In genomic region chr11:77820565-77821348, GRCh38 we compare ENCODE assay signal across 8 cellular contexts. TPM values are rescaled to one million over a fixed set of nuclear protein-coding genes. Genes with fewer than 3 reads are reported as not detected.
DNase-seq lines count a peak whose midpoint lies in the region; ATAC-seq, FAIRE-seq and TF ChIP-seq lines count a peak whose summit lies in the region.

Gene AAMDC, plus strand, starts transcription at chr11:77821144. Its CDS starts 21,353 bp downstream, at chr11:77842497.
Gene RSF1, minus strand, starts transcription at chr11:77820722. Its CDS starts 8 bp downstream, at chr11:77820714.

- peak within 1 kb of the TSS; percentile 95 to 96 for H3K27ac Mint-ChIP-seq in T-cell

- H3K4me1 ChIP-seq in psoas muscle = peaks cover 36% of the 10 kb centered on the region

- POLR2A ChIA-PET in T-cell (lab: Charles Lee) = no interaction called here

- H3K4me3 Mint-ChIP-seq in T-cell = peak within 1 kb of the TSS; percentile 89 to 99 (median 98)

- no peaks in the 10 kb centered on the region for H3K36me3 ChIP-seq in psoas muscle (ENCODE audit: insufficient read depth in 1 of 2, low read depth in 1 of 2)

- H3K27me3 Mint-ChIP-seq in T-cell = no peaks in the 10 kb centered on the region

- peak within 1 kb of the TSS; percentile 97 for H3K4me3 ChIP-seq in psoas muscle

- no peaks in the 10 kb centered on the region for H3K9me3 Mint-ChIP-seq in T-cell

- H3K9me3 ChIP-seq in psoas muscle = no peaks in the 10 kb centered on the region

- CTCF ChIA-PET in T-cell (lab: Charles Lee) = no interaction called here

- H3K36me3 Mint-ChIP-seq in T-cell = peaks cover 3% of the 10 kb centered on the region

- ATAC-seq in HG02852 (IDR thresholded peaks at IDR 0.05; ENCODE audit: unreplicated experiment) = peak; percentile 83
- peak; percentile 86 to 87 (median 86) for ATAC-seq in T-cell (replicated peaks in 1 of 4)
- peak; percentile 93 for ATAC-seq in left ventricle myocardium superior
- ATAC-seq in psoas muscle = peak; percentile 89 to 94 (median 94)

- intact Hi-C loops in left ventricle myocardium superior (cut with micrococcal nuclease) (loop anchor here (10.0 kb wide), 1 partner anchor 174 kb away; the partner anchor contains the start of gene INTS4), psoas muscle (cut with DNase I) (loop anchor here in 1 of 2 donors (5.0 kb wide), 2 partner anchors 42 to 172 kb away; partner anchors contain the start of gene INTS4)

- FAIRE-seq in GM12892 (lab: Jason Lieb, UNC) = peak; percentile 94
- FAIRE-seq in urothelium cell line (lab: Jason Lieb, UNC) = peak; percentile 86

- H3K27me3 ChIP-seq in psoas muscle (ENCODE audit: insufficient read depth in 3 of 3, low read length in 2 of 3) = no peaks in the 10 kb centered on the region

- H3K27ac ChIP-seq in psoas muscle = peak within 1 kb of the TSS; percentile 96

- DNase-seq in GM12892 (ENCODE audit: insufficient read length) (peak; percentile 89), NCI-H1436 treated with DMSO at 0.1 percent for 48 hours (lab: John Stamatoyannopoulos, UW) (peak; percentile 84), T-cell (peak; percentile 89 to 98 (median 96)), amniotic stem cell (lab: John Stamatoyannopoulos, UW) (peak; percentile 97), left ventricle myocardium superior (peak; percentile 99), psoas muscle (peak; percentile 99), urothelium cell line (ENCODE audit: low spot score) (peak; percentile 99)

- WGBS in psoas muscle, 3 donors = 0% methylated on average over 60 to 64 of the region's 64 CpGs

- peak; percentile 58 for TF ChIP-seq CTCF in psoas muscle (IDR thresholded peaks at IDR 0.05)

- TF ChIP-seq POLR2A in GM12892 (IDR thresholded peaks at IDR 0.05; ENCODE audit: low read depth, low read length) = peak; percentile 49; the same call in 1 of the 2 replicates

- H3K4me1 Mint-ChIP-seq in T-cell = peaks cover 41 to 43% (median 41%) of the 10 kb centered on the region in 3 donors

RNA-seq across cellular contexts. Expression of gene AAMDC, which starts in this region (rescaled TPM):
- 17.0 TPM for polyA plus RNA-seq in GM12892 (2012; ENCODE audit: missing spikeins)
- total RNA-seq in T-cell = 10 to 100 TPM in 2 of 5 donors, 1 to 10 TPM in 3; 4.0 to 11.1 (median 7.0) TPM
- 117 TPM for total RNA-seq in left ventricle myocardium superior
- total RNA-seq in psoas muscle = 10 to 100 TPM; 54.5 to 70.1 (median 61.3) TPM
- 100 to 1,000 TPM in 1 of 3 donors, 10 to 100 TPM in 2; 93.4 to 160 (median 99.8) TPM for polyA plus RNA-seq in psoas muscle

RNA-seq across cellular contexts. Expression of gene RSF1, which starts in this region (rescaled TPM):
- polyA plus RNA-seq in GM12892 (2012; ENCODE audit: missing spikeins) = 25.7 TPM
- total RNA-seq in T-cell = 10 to 100 TPM; 81.5 to 96.8 (median 91.2) TPM
- 42.7 TPM for total RNA-seq in left ventricle myocardium superior
- 10 to 100 TPM; 30.0 to 34.8 (median 32.4) TPM for total RNA-seq in psoas muscle
- 10 to 100 TPM in 1 of 3 donors, 1 to 10 TPM in 2; 2.7 to 18.5 (median 6.9) TPM for polyA plus RNA-seq in psoas muscle

Comparison
In these comparisons a context has a peak if more than half of its experiments do, and no peak if none do; other contexts are left out.
1. Peak in every context shown above with its lines: DNase-seq, ATAC-seq, H3K4me3 ChIP-seq and H3K27ac ChIP-seq.